8 cellular contexts compared by ENCODE assay signal in genomic region chr12:62933220-62933870, GRCh38. TPM values are rescaled to one million over a fixed set of nuclear protein-coding genes. Genes with fewer than 3 reads are reported as not detected.
DNase-seq lines count a peak whose midpoint lies in the region; ATAC-seq and TF ChIP-seq lines count a peak whose summit lies in the region.

No MANE protein-coding gene starts in this region.

- no peaks in the 10 kb centered on the region for H3K9me3 Mint-ChIP-seq in T-helper 1 cell treated with Interleukin-12 subunit alpha and Interleukin-12 subunit beta and Interleukin-4 antibody, amounts not matched to agents 30 μg/mL and 1 μg/mL, for 36 hours

- H3K4me1 Mint-ChIP-seq in T-helper 1 cell treated with Interleukin-12 subunit alpha and Interleukin-12 subunit beta and Interleukin-4 antibody, amounts not matched to agents 30 μg/mL and 1 μg/mL, for 36 hours (ENCODE audit: low read depth) = peaks cover 9% of the 10 kb centered on the region

- peaks cover 58% of the 10 kb centered on the region for H3K27me3 Mint-ChIP-seq in T-helper 1 cell treated with Interleukin-12 subunit alpha and Interleukin-12 subunit beta and Interleukin-4 antibody, amounts not matched to agents 30 μg/mL and 1 μg/mL, for 36 hours (ENCODE audit: low read depth)

- in situ Hi-C loops in KBM-7 (cut with MboI; ENCODE audit: low pct_unique_long_range_greater_than_20kb, low sequenced_read_pairs) = no loop called here

- under 1% methylated on average over 22 of the region's 22 CpGs for WGBS in right lobe of liver (ENCODE audit: insufficient coverage, low coverage, low lambda C conversion rate, missing lambda C conversion rate)

- intact Hi-C loops in colonic mucosa (cut with DNase I) (no loop called here), right lobe of liver (cut with DNase I) (no loop called here)

- H3K36me3 Mint-ChIP-seq in T-helper 1 cell treated with Interleukin-12 subunit alpha and Interleukin-12 subunit beta and Interleukin-4 antibody, amounts not matched to agents 30 μg/mL and 1 μg/mL, for 36 hours (ENCODE audit: low read depth) = peaks cover 2% of the 10 kb centered on the region

- DNase-seq in T-helper 1 cell (no peak), NCI-H526 (lab: John Stamatoyannopoulos, UW) (peak; percentile 84 to 94), colonic mucosa (peak; percentile 50), right lobe of liver (peak in 2 of 3 donors; percentile 37 to 53), superior temporal gyrus (ENCODE audit: extremely low spot score) (peak; percentile 92), KBM-7 (no peak)

- peak; percentile 3 to 32 (median 14) for ATAC-seq in right lobe of liver
- ATAC-seq in GM21447 (IDR thresholded peaks at IDR 0.05; ENCODE audit: unreplicated experiment) = no peak

- H3K27ac Mint-ChIP-seq in T-helper 1 cell treated with Interleukin-12 subunit alpha and Interleukin-12 subunit beta and Interleukin-4 antibody, amounts not matched to agents 30 μg/mL and 1 μg/mL, for 36 hours = no peak overlapping the region

- H3K27ac ChIP-seq in colonic mucosa = no peak overlapping the region
- H3K27ac ChIP-seq in right lobe of liver = peak overlapping the region in 2 of 3 donors; percentile 45 to 65

- H3K27me3 ChIP-seq in colonic mucosa = no peaks in the 10 kb centered on the region
- H3K27me3 ChIP-seq in right lobe of liver = no peaks in the 10 kb centered on the region

- H3K9me3 ChIP-seq in colonic mucosa = no peaks in the 10 kb centered on the region
- H3K9me3 ChIP-seq in right lobe of liver = no peaks in the 10 kb centered on the region

- peak overlapping the region; percentile 77 for H3K4me3 Mint-ChIP-seq in T-helper 1 cell treated with Interleukin-12 subunit alpha and Interleukin-12 subunit beta and Interleukin-4 antibody, amounts not matched to agents 30 μg/mL and 1 μg/mL, for 36 hours

- H3K4me1 ChIP-seq in colonic mucosa (no peaks in the 10 kb centered on the region), right lobe of liver (peaks cover 0 to 6% (median 0%) of the 10 kb centered on the region in 4 donors)

- H3K9ac ChIP-seq in colonic mucosa (ENCODE audit: low read depth in 2 of 2, low read length in 2 of 2) = peak overlapping the region in 1 of 2 donors; percentile 65

- TF ChIP-seq POLR2A in right lobe of liver (IDR thresholded peaks at IDR 0.05) = no peak

- TF ChIP-seq CTCF in colonic mucosa (IDR thresholded peaks at IDR 0.05) (no peak), right lobe of liver (IDR thresholded peaks at IDR 0.05) (no peak)

- H3K36me3 ChIP-seq in colonic mucosa (no peaks in the 10 kb centered on the region), right lobe of liver (no peaks in the 10 kb centered on the region)

- peak overlapping the region; percentile 88 for H3K4me3 ChIP-seq in colonic mucosa
- H3K4me3 ChIP-seq in right lobe of liver = peak overlapping the region; percentile 82 to 89 (median 87)

RNA-seq across cellular contexts. Expression of gene PPM1H, which starts 1.6 kb away (rescaled TPM):
- total RNA-seq in colonic mucosa = 1 to 10 TPM; 7.4 to 8.1 TPM
- 1 to 10 TPM; 3.8 to 9.2 (median 6.5) TPM for total RNA-seq in right lobe of liver

Comparison
In these comparisons a context has a peak if more than half of its experiments do, and no peak if none do; other contexts are left out.
1. DNase-seq: peak in NCI-H526 (2 of 2), colonic mucosa (single experiment), right lobe of liver (2 of 3) and superior temporal gyrus (single experiment); none in T-helper 1 cell (0 of 5) and KBM-7 (single experiment).